ENCODE assay signal across 16 cellular contexts in the genomic region with DNA sequence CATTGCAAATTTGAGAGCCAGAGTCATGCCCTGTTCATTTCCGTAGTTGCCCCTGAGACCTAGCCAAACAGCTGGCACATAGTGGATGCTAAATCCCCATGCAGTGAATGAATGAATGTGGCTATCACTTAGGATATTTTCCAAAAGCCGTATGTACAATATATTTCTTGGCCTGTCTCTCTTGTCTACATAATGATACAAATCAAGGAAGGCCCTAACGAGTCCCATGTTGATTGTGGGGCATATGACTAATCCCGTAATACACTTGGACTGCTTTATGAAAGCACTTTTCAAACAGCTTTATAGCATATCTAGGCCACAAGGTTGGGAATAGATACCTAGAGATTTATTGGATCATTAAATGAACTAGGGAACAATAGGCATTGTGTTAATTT.
A peak's percentile ranks its signal among the peaks of the same experiment; 100 is the strongest.
DNase-seq lines count a peak whose midpoint lies in the region; ATAC-seq and TF ChIP-seq lines count a peak whose summit lies in the region.
"Had no signal": no experiment of that assay in that cellular context is flagged by ENCODE, and none has a peak within 500 bp of the region (broad histone marks: within the 10 kb centered on the region; RNA-seq: fewer than 3 reads in every experiment).

No MANE protein-coding gene starts in this region.

- H3K4me3 ChIP-seq in LNCaP clone FGC (ENCODE audit: low read depth, low read length) (no peak overlapping the region), mammary epithelial cell (replicated peaks in 1 of 3; ENCODE audit: insufficient read depth in 1 of 3, low read depth in 2 of 3, low read length in 3 of 3) (no peak overlapping the region), mucosa of descending colon (no peak overlapping the region), testis (no peak overlapping the region)
- no peak overlapping the region for H3K4me3 ChIP-seq in CD4-positive, alpha-beta memory T cell (ENCODE audit: low read length in 2 of 2)

- H2AFZ ChIP-seq in mammary epithelial cell (ENCODE audit: low read depth, low read length) = peak overlapping the region; percentile 65

- no peak for TF ChIP-seq CTCF in LNCaP clone FGC (IDR thresholded peaks at IDR 0.05; ENCODE audit: control insufficient read depth, extremely low read depth, insufficient read depth)
- TF ChIP-seq CTCF in mammary epithelial cell (conservative IDR thresholded peaks at IDR 0.05 in 1 of 2, IDR thresholded peaks at IDR 0.05 in 1 of 2; ENCODE audit: extremely low read depth in 1 of 2, insufficient read depth in 1 of 2, low read depth in 1 of 2, low read length in 2 of 2) = no peak
- TF ChIP-seq CTCF in mucosa of descending colon (IDR thresholded peaks at IDR 0.05) = no peak
- no peak for TF ChIP-seq CTCF in testis (IDR thresholded peaks at IDR 0.05)
- TF ChIP-seq CTCF in WTC11 (IDR thresholded peaks at IDR 0.05) = no peak

- BruUV-seq in mammary epithelial cell (replicated peaks; lab: Mats Ljungman, UMichigan) = TSS peak; percentile 75

- H3K9ac ChIP-seq in mammary epithelial cell (ENCODE audit: insufficient read depth, low read length) = peak overlapping the region; percentile 68

- POLR2A ChIA-PET in CD4-positive, alpha-beta memory T cell (lab: Charles Lee; ENCODE audit: partially characterized antibody) = no interaction called here
- POLR2A ChIA-PET in WTC11 (lab: Charles Lee) = no interaction called here

- peak overlapping the region in 1 of 7 donors; percentile 33 for H3K27ac Mint-ChIP-seq in CD4-positive, alpha-beta memory T cell
- H3K27ac Mint-ChIP-seq in WTC11 = no peak overlapping the region
- H3K27ac Mint-ChIP-seq: activated CD8-positive, alpha-beta T cell treated with anti-CD3 and anti-CD28 coated beads for 36 hours; CD4-positive, alpha-beta T cell; stimulated activated effector memory CD8-positive, alpha-beta T cell treated with anti-CD3 and anti-CD28 coated beads, Interleukin-12 subunit alpha, Interleukin-12 subunit beta, amount 100 ng/mL, for 72 hours had no signal

- no peaks in the 10 kb centered on the region for H3K9me3 Mint-ChIP-seq in CD4-positive, alpha-beta memory T cell
- no peaks in the 10 kb centered on the region for H3K9me3 Mint-ChIP-seq in WTC11
- H3K9me3 Mint-ChIP-seq: activated CD8-positive, alpha-beta T cell treated with anti-CD3 and anti-CD28 coated beads for 36 hours; CD4-positive, alpha-beta T cell; stimulated activated effector memory CD8-positive, alpha-beta T cell treated with anti-CD3 and anti-CD28 coated beads, Interleukin-12 subunit alpha, Interleukin-12 subunit beta, amount 100 ng/mL, for 72 hours had no signal

- TF ChIP-seq POLR2A in testis (IDR thresholded peaks at IDR 0.05) = no peak

- ATAC-seq in mucosa of descending colon (peak; percentile 63), GM21529 (IDR thresholded peaks at IDR 0.05; ENCODE audit: unreplicated experiment) (no peak), WTC11 (no peak)
- ATAC-seq: activated CD8-positive, alpha-beta T cell treated with anti-CD3 and anti-CD28 coated beads for 36 hours; stimulated activated effector memory CD8-positive, alpha-beta T cell treated with anti-CD3 and anti-CD28 coated beads, Interleukin-12 subunit alpha, Interleukin-12 subunit beta, amount 100 ng/mL, for 72 hours had no signal

- intact Hi-C loops in mammary epithelial cell (cut with micrococcal nuclease) (loop anchor here (1.0 to 5.0 kb wide), 3 partner anchors 8 to 103 kb away; no protein-coding TSS in a partner anchor), mucosa of descending colon (cut with DNase I, micrococcal nuclease) (no loop called here), testis (cut with DNase I; ENCODE audit: low total_unique reads) (no loop called here)
- intact Hi-C loops in CD4-positive, alpha-beta memory T cell (cut with micrococcal nuclease) = no loop called here

- 16% methylated on average over 4 of the region's 4 CpGs for WGBS in mammary epithelial cell (ENCODE audit: low coverage, missing lambda C conversion rate)
- WGBS in testis, 2 donors = 53 to 54% methylated on average over 4 of the region's 4 CpGs

- no peak overlapping the region for H3K4me3 Mint-ChIP-seq in CD4-positive, alpha-beta memory T cell
- H3K4me3 Mint-ChIP-seq in WTC11 = no peak overlapping the region
- H3K4me3 Mint-ChIP-seq: activated CD8-positive, alpha-beta T cell treated with anti-CD3 and anti-CD28 coated beads for 36 hours; CD4-positive, alpha-beta T cell; stimulated activated effector memory CD8-positive, alpha-beta T cell treated with anti-CD3 and anti-CD28 coated beads, Interleukin-12 subunit alpha, Interleukin-12 subunit beta, amount 100 ng/mL, for 72 hours had no signal

- in situ Hi-C loops in mammary epithelial cell (cut with MboI; ENCODE audit: low sequenced_read_pairs in 2 of 2) = no loop called here

- peaks cover 0 to 4% of the 10 kb centered on the region in 2 donors for H3K36me3 Mint-ChIP-seq in CD4-positive, alpha-beta memory T cell
- no peaks in the 10 kb centered on the region for H3K36me3 Mint-ChIP-seq in WTC11
- H3K36me3 Mint-ChIP-seq: stimulated activated effector memory CD8-positive, alpha-beta T cell treated with anti-CD3 and anti-CD28 coated beads, Interleukin-12 subunit alpha, Interleukin-12 subunit beta, amount 100 ng/mL, for 72 hours had no signal

- no peaks in the 10 kb centered on the region for H4K20me1 ChIP-seq in mammary epithelial cell (ENCODE audit: insufficient read depth, low read length)

- H3K27ac ChIP-seq in mammary epithelial cell (ENCODE audit: insufficient read depth, low read depth, low read length) (peak overlapping the region; percentile 97), testis (peak overlapping the region; percentile 45 to 50)
- H3K27ac ChIP-seq in CD4-positive, alpha-beta memory T cell (ENCODE audit: low read depth, low read length) = no peak overlapping the region
- H3K27ac ChIP-seq: neutrophil had no signal

- H3K27me3 ChIP-seq in mammary epithelial cell (ENCODE audit: insufficient read depth, low read length) (no peaks in the 10 kb centered on the region), testis (no peaks in the 10 kb centered on the region)
- no peaks in the 10 kb centered on the region for H3K27me3 ChIP-seq in CD4-positive, alpha-beta memory T cell (ENCODE audit: insufficient read depth, low read length)

- H3K9me3 ChIP-seq in mammary epithelial cell (replicated peaks; ENCODE audit: insufficient read depth, low read length) (no peaks in the 10 kb centered on the region), mucosa of descending colon (no peaks in the 10 kb centered on the region), testis (no peaks in the 10 kb centered on the region)
- H3K9me3 ChIP-seq in CD4-positive, alpha-beta memory T cell (ENCODE audit: control insufficient read depth in 1 of 2, low read length in 2 of 2) = no peaks in the 10 kb centered on the region
- H3K9me3 ChIP-seq: neutrophil had no signal

- H3K79me2 ChIP-seq in mammary epithelial cell (ENCODE audit: insufficient read depth, low read length) = no peaks in the 10 kb centered on the region

- H3K27me3 Mint-ChIP-seq in CD4-positive, alpha-beta memory T cell = peaks cover 2 to 11% of the 10 kb centered on the region in 2 donors
- H3K27me3 Mint-ChIP-seq in WTC11 (ENCODE audit: low read depth) = peaks cover 11% of the 10 kb centered on the region

- H3K4me1 Mint-ChIP-seq in CD4-positive, alpha-beta memory T cell = peaks cover 14 to 29% (median 22%) of the 10 kb centered on the region in 4 donors
- peaks cover 23% of the 10 kb centered on the region for H3K4me1 Mint-ChIP-seq in WTC11

- peak; percentile 86 for DNase-seq in LNCaP clone FGC (ENCODE audit: low read depth)
- peak; percentile 72 for DNase-seq in mammary epithelial cell
- no peak for DNase-seq in mucosa of descending colon
- DNase-seq in testis = no peak
- no peak for DNase-seq in NCI-H1417 (lab: John Stamatoyannopoulos, UW)
- no peak for DNase-seq in CD4-positive, alpha-beta memory T cell
- DNase-seq in WTC11 (ENCODE audit: low spot score) = no peak
- DNase-seq: activated CD8-positive, alpha-beta T cell treated with anti-CD3 and anti-CD28 coated beads for 36 hours; activated effector memory CD4-positive, alpha-beta T cell treated with anti-CD3 and anti-CD28 coated beads, Interleukin-2, amount 50 U/mL, for 16 hours; CD4-positive, alpha-beta T cell; central memory CD4-positive, alpha-beta T cell; NCI-H1417 treated with DMSO at 0.1 percent for 48 hours; stimulated activated CD4-positive, alpha-beta T cell treated with anti-CD3 and anti-CD28 coated beads, Interleukin-2, amount 100 ng/mL, for 24 hours had no signal

- H3K4me2 ChIP-seq in mammary epithelial cell (ENCODE audit: insufficient read depth, low read depth, low read length) = peak overlapping the region; percentile 43

- H3K36me3 ChIP-seq in mammary epithelial cell (ENCODE audit: insufficient read depth, low read length) (no peaks in the 10 kb centered on the region), mucosa of descending colon (ENCODE audit: low read depth) (no peaks in the 10 kb centered on the region), testis (ENCODE audit: low read depth, missing control alignments) (no peaks in the 10 kb centered on the region)
- no peaks in the 10 kb centered on the region for H3K36me3 ChIP-seq in CD4-positive, alpha-beta memory T cell (ENCODE audit: insufficient read depth, low read length)
- H3K36me3 ChIP-seq: neutrophil had no signal

- CTCF ChIA-PET in mammary epithelial cell (lab: Charles Lee; ENCODE audit: low non-redundant PET) = interaction anchor here (0.6 kb wide), 1 partner anchor 542 kb away, joined by 3 read pairs; no protein-coding TSS in a partner anchor
- CTCF ChIA-PET in CD4-positive, alpha-beta memory T cell (lab: Charles Lee; ENCODE audit: partially characterized antibody) = no interaction called here
- CTCF ChIA-PET in WTC11 (lab: Charles Lee) = interaction anchor here (0.9 to 2.0 kb wide), 3 partner anchors 11 to 113 kb away, joined by 3 to 15 read pairs (median 6); no protein-coding TSS in a partner anchor

- dilution Hi-C loops in mammary epithelial cell (cut with HindIII; ENCODE audit: low sequenced_read_pairs) = no loop called here

- H3K4me1 ChIP-seq in mammary epithelial cell (ENCODE audit: insufficient read depth, low read length) (peaks cover 36% of the 10 kb centered on the region), mucosa of descending colon (ENCODE audit: low read depth) (peaks cover 35% of the 10 kb centered on the region), testis (peaks cover 7% of the 10 kb centered on the region)
- peaks cover 24% of the 10 kb centered on the region for H3K4me1 ChIP-seq in CD4-positive, alpha-beta memory T cell (ENCODE audit: insufficient read depth, low read length)

TF ChIP-seq in WTC11, 78 proteins besides CTCF, POLR2A, EP300 and RAD21 (continues in another document):
- TF ChIP-seq HMGA2 (CRISPR knock-in tag; IDR thresholded peaks at IDR 0.05) = no peak
- TF ChIP-seq, protein P1, sequence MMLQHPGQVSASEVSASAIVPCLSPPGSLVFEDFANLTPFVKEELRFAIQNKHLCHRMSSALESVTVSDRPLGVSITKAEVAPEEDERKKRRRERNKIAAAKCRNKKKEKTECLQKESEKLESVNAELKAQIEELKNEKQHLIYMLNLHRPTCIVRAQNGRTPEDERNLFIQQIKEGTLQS (CRISPR knock-in tag; conservative IDR thresholded peaks at IDR 0.05) = no peak

Comparison
In these comparisons a context has a peak if more than half of its experiments do, and no peak if none do; other contexts are left out.
1. DNase-seq: peak in LNCaP clone FGC (single experiment) and mammary epithelial cell (single experiment); none in mucosa of descending colon (0 of 3), testis (single experiment), NCI-H1417 (0 of 3), CD4-positive, alpha-beta memory T cell (0 of 5) and WTC11 (single experiment).